9 cellular contexts compared by ENCODE assay signal in the genomic region with DNA sequence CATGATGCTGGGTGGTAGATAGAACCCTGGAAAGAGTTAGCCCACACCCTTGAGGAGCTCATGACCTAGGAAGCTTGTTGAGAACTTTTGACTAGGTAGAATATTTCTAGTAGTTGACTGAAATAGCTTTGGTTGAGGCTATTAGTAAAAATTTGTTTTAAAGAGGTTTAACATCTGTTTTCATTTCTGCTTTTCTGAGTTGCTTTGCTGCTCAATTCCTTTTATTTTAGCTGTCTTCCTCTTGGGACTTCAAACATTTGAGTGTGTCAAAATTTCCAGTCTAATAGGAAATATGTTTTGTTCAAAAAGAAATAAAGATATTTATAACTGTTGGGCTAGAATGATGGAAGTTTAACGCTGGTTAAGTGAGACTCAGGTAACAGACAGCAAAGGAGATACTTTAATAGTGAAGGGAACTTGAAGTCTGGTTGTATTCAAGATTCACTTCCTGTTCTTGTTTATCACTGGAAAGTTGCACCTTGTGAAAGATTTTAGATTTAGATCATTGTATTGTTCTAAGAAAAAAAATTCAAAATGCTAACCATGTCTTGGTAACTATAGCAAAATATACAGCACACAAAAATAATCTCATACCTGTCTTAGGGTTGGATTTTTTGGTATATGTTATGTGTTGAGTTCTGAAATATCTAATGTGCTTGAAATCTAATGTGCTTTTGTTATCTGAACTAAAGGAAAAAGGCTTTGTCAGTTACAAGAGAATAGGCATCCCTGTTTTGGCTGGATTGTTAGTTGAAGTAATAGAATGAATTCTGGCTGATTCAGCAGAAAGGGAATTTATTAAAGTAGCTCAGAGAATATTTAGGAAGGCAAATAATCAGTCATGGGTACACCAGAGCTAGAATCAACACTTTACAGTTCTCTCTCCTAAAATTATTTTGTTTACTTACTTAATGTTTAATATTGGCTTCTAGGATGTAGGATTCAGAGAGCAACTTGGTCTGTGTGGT. TPM values are rescaled to one million over a fixed set of nuclear protein-coding genes. Genes with fewer than 3 reads are reported as not detected.
DNase-seq lines count a peak whose midpoint lies in the region; ATAC-seq, FAIRE-seq and TF ChIP-seq lines count a peak whose summit lies in the region.
"Had no signal": no experiment of that assay in that cellular context is flagged by ENCODE, and none has a peak within 500 bp of the region (broad histone marks: within the 10 kb centered on the region; RNA-seq: fewer than 3 reads in every experiment).

No MANE protein-coding gene starts in this region.

- H3K79me2 ChIP-seq in neural progenitor cell (ENCODE audit: low read depth), result no peaks in the 10 kb centered on the region

- H3K9me3 Mint-ChIP-seq in neural progenitor cell, result no peaks in the 10 kb centered on the region

- H3K27me3 ChIP-seq in effector memory CD4-positive, alpha-beta T cell (replicated peaks; ENCODE audit: control insufficient read depth, insufficient read depth, low read length, poor library complexity, severe bottlenecking), result no peaks in the 10 kb centered on the region
- no peaks in the 10 kb centered on the region for H3K27me3 ChIP-seq in neural progenitor cell

- no peak for FAIRE-seq in HTR-8/SVneo (lab: Jason Lieb, UNC)

- H3K9ac ChIP-seq in neural progenitor cell, result no peak overlapping the region

- DNase-seq in AG20443 (ENCODE audit: low spot score) (peak; percentile 16), neural progenitor cell (ENCODE audit: low spot score) (no peak), HTR-8/SVneo (ENCODE audit: insufficient read length, low spot score) (no peak), inferior parietal cortex (ENCODE audit: extremely low spot score) (no peak), dedifferentiated amniotic fluid mesenchymal stem cell (ENCODE audit: extremely low spot score) (no peak)
- DNase-seq in effector memory CD4-positive, alpha-beta T cell, result no peak

- H3K4me3 Mint-ChIP-seq in neural progenitor cell, result no peak overlapping the region

- H3K27ac ChIP-seq in effector memory CD4-positive, alpha-beta T cell (ENCODE audit: insufficient read depth, low read length, poor library complexity, severe bottlenecking), result peak overlapping the region; percentile 87
- no peak overlapping the region for H3K27ac ChIP-seq in neural progenitor cell

- H3K27ac Mint-ChIP-seq in neural progenitor cell, result no peak overlapping the region

- no peaks in the 10 kb centered on the region for H3K36me3 ChIP-seq in effector memory CD4-positive, alpha-beta T cell (ENCODE audit: control insufficient read depth, insufficient read depth, low read length)
- H3K36me3 ChIP-seq in neural progenitor cell, result no peaks in the 10 kb centered on the region

- H3K4me1 Mint-ChIP-seq in neural progenitor cell, result peaks cover 11% of the 10 kb centered on the region

- peaks cover 7% of the 10 kb centered on the region for H3K36me3 Mint-ChIP-seq in neural progenitor cell

- peak overlapping the region; percentile 14 for H3K4me3 ChIP-seq in effector memory CD4-positive, alpha-beta T cell (ENCODE audit: insufficient read depth, low read depth, low read length, poor library complexity, severe bottlenecking)
- no peak overlapping the region for H3K4me3 ChIP-seq in neural progenitor cell

- H3K9me3 ChIP-seq in effector memory CD4-positive, alpha-beta T cell (ENCODE audit: control insufficient read depth, low read length), result no peaks in the 10 kb centered on the region
- no peaks in the 10 kb centered on the region for H3K9me3 ChIP-seq in neural progenitor cell (ENCODE audit: low read depth)

- H3K27me3 Mint-ChIP-seq in neural progenitor cell (ENCODE audit: insufficient read depth, low read depth), result peaks cover 1% of the 10 kb centered on the region

- ATAC-seq in GM19372 (IDR thresholded peaks at IDR 0.05; ENCODE audit: low read depth, unreplicated experiment), result peak; percentile 46
- peak; percentile 66 for ATAC-seq in HG03342 (IDR thresholded peaks at IDR 0.05; ENCODE audit: unreplicated experiment)

- H4K20me1 ChIP-seq in neural progenitor cell (ENCODE audit: low read depth), result peaks cover 34% of the 10 kb centered on the region

- no peak for TF ChIP-seq CTCF in neural progenitor cell (IDR thresholded peaks at IDR 0.05)

- H2AFZ ChIP-seq in neural progenitor cell (replicated peaks), result no peak overlapping the region

- peaks cover 12% of the 10 kb centered on the region for H3F3A ChIP-seq in neural progenitor cell (ENCODE audit: low read depth)

- H3K4me2 ChIP-seq in neural progenitor cell, result no peak overlapping the region

- H3K4me1 ChIP-seq in effector memory CD4-positive, alpha-beta T cell (ENCODE audit: control insufficient read depth, insufficient read depth, low read length, poor library complexity, severe bottlenecking), result peaks cover 76% of the 10 kb centered on the region
- peaks cover 23% of the 10 kb centered on the region for H3K4me1 ChIP-seq in neural progenitor cell

RNA-seq across cellular contexts. Expression of a gene that starts 24.4 kb away (rescaled TPM):
- not detected in 2 replicates for total RNA-seq in neural progenitor cell (ENCODE audit: low replicate concordance)
- total RNA-seq: renal cortical epithelial cell had no signal

RNA-seq across cellular contexts. Expression of a gene that starts 24.7 kb away (rescaled TPM):
- total RNA-seq in neural progenitor cell (ENCODE audit: low replicate concordance), result not detected in 2 replicates
- total RNA-seq: renal cortical epithelial cell had no signal
